8 cellular contexts compared by ENCODE assay signal in the genomic region with DNA sequence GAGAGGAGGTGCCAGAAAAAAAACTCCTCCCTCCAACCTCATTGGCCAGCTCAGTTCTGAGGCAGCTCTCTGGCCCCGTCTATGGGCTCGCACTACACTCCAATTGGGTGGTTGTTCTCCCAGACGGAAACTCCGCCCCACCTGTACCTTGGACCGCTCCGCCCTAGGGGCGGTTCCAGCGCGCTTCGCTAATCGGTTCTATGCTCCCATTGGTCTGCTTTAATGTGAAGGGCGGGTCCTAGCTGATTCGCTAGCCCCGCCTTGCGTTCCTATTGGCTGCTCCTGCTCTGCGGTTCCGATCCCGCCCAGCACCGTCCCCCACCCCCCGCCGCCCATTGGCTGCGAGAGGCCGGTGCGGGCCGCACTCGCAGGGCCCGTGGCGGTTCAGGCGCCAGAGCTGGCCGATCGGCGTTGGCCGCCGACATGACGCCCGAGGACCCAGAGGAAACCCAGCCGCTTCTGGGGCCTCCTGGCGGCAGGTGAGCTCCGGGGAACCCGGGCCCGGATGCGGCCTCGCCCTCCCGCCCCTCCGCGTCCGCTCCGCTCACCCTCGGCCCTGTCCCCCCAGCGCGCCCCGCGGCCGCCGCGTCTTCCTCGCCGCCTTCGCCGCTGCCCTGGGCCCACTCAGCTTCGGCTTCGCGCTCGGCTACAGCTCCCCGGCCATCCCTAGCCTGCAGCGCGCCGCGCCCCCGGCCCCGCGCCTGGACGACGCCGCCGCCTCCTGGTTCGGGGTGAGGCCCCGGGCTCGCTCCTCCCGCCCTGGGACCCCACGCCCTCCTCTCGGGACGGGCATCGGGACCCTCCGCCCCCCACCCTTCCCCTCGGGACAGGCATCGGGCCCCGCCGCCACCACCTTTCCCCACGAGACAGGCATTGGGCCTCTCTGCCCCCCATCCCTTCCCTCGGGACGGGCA. TPM values are rescaled to one million over a fixed set of nuclear protein-coding genes. Genes with fewer than 3 reads are reported as not detected.
DNase-seq lines count a peak whose midpoint lies in the region; ATAC-seq and TF ChIP-seq lines count a peak whose summit lies in the region.

A gene with protein sequence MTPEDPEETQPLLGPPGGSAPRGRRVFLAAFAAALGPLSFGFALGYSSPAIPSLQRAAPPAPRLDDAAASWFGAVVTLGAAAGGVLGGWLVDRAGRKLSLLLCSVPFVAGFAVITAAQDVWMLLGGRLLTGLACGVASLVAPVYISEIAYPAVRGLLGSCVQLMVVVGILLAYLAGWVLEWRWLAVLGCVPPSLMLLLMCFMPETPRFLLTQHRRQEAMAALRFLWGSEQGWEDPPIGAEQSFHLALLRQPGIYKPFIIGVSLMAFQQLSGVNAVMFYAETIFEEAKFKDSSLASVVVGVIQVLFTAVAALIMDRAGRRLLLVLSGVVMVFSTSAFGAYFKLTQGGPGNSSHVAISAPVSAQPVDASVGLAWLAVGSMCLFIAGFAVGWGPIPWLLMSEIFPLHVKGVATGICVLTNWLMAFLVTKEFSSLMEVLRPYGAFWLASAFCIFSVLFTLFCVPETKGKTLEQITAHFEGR (plus strand): TSS at position 362 of the 914 bp plus-strand sequence. CDS start 62 bp downstream, at position 424.

- DNase-seq in NCI-H1417 treated with DMSO at 0.1 percent for 48 hours (lab: John Stamatoyannopoulos, UW) (peak; percentile 99), T-helper 1 cell (peak; percentile 84 to 98 (median 85)), amniotic stem cell (lab: John Stamatoyannopoulos, UW) (peak; percentile 99), heart right ventricle (peak; percentile 97 to 99), pons (ENCODE audit: low spot score) (peak; percentile 100), transverse colon (peak; percentile 99)

- no peaks in the 10 kb centered on the region for H3K9me3 ChIP-seq in heart right ventricle
- no peaks in the 10 kb centered on the region for H3K9me3 ChIP-seq in transverse colon

- no peaks in the 10 kb centered on the region for H3K27me3 ChIP-seq in heart right ventricle
- no peaks in the 10 kb centered on the region for H3K27me3 ChIP-seq in transverse colon

- H3K4me1 ChIP-seq in heart right ventricle (peaks cover 0 to 24% (median 20%) of the 10 kb centered on the region in 9 donors), transverse colon (peaks cover 7 to 22% (median 12%) of the 10 kb centered on the region in 4 donors)

- TF ChIP-seq CTCF in heart right ventricle (IDR thresholded peaks at IDR 0.05) (peak in 6 of 9 donors; percentile 13 to 49 (median 24)), transverse colon (IDR thresholded peaks at IDR 0.05) (peak in 4 of 5 experiments; percentile 8 to 70 (median 32))

- ATAC-seq in HG02623 (IDR thresholded peaks at IDR 0.05; ENCODE audit: unreplicated experiment) (peak; percentile 95), heart right ventricle (peak; percentile 96 to 99 (median 98))

- TF ChIP-seq POLR2A in GM10847 (IDR thresholded peaks at IDR 0.05; ENCODE audit: extremely low read depth, insufficient read length) (peak; percentile 50), transverse colon (IDR thresholded peaks at IDR 0.05) (peak; percentile 88)

- in situ Hi-C loops in transverse colon (cut with MboI; ENCODE audit: low pct_ligation_motif_present in 1 of 4, low pct_unique_long_range_greater_than_20kb in 1 of 4, low sequenced_read_pairs in 3 of 4): no loop called here

- 0 to 1% methylated on average over 76 to 92 of the region's 92 CpGs for WGBS in heart right ventricle, 2 donors
- 0% methylated on average over 57 of the region's 92 CpGs; no CpG with 5 or more reads in 1 of the 2 donors for WGBS in transverse colon (ENCODE audit: low coverage in 1 of 2), 2 donors

- H3K27ac ChIP-seq in heart right ventricle (peak within 1 kb of the TSS; percentile 32 to 91 (median 88)), transverse colon (peak within 1 kb of the TSS; percentile 89 to 96 (median 95))

- intact Hi-C loops in heart right ventricle (cut with DNase I): loop anchor here in 6 of 10 donors (2.0 to 10.0 kb wide), 8 partner anchors 35 to 182 kb away; no protein-coding TSS in a partner anchor
- intact Hi-C loops in transverse colon (cut with DNase I; ENCODE audit: low total_unique reads): loop anchor here (2.0 to 10.0 kb wide), 2 partner anchors 56 to 182 kb away; no protein-coding TSS in a partner anchor

- peaks cover 0 to 45% (median 4%) of the 10 kb centered on the region in 9 donors for H3K36me3 ChIP-seq in heart right ventricle
- no peaks in the 10 kb centered on the region for H3K36me3 ChIP-seq in transverse colon

- no peak for TF ChIP-seq EP300 in transverse colon (IDR thresholded peaks at IDR 0.05; ENCODE audit: low read depth)

- peak within 1 kb of the TSS; percentile 72 to 95 (median 86) for H3K4me3 ChIP-seq in heart right ventricle
- peak within 1 kb of the TSS; percentile 57 to 98 (median 82) for H3K4me3 ChIP-seq in transverse colon

RNA-seq across cellular contexts. Expression of the gene that starts here (rescaled TPM):
- total RNA-seq in heart right ventricle (10 to 100 TPM; 10.0 to 26.7 (median 13.1) TPM), transverse colon (10 to 100 TPM in 3 of 4 donors, 1 to 10 TPM in 1; 9.6 to 95.8 (median 29.4) TPM)
- 10 to 100 TPM; 18.9 to 21.7 TPM for polyA plus RNA-seq in heart right ventricle

Comparison
In these comparisons a context has a peak if more than half of its experiments do, and no peak if none do; other contexts are left out.
1. Peak in every context shown above with its lines: DNase-seq, ATAC-seq, H3K4me3 ChIP-seq and H3K27ac ChIP-seq.